Comparison of ENCODE assay signal across 1 cellular context in the genomic region with DNA sequence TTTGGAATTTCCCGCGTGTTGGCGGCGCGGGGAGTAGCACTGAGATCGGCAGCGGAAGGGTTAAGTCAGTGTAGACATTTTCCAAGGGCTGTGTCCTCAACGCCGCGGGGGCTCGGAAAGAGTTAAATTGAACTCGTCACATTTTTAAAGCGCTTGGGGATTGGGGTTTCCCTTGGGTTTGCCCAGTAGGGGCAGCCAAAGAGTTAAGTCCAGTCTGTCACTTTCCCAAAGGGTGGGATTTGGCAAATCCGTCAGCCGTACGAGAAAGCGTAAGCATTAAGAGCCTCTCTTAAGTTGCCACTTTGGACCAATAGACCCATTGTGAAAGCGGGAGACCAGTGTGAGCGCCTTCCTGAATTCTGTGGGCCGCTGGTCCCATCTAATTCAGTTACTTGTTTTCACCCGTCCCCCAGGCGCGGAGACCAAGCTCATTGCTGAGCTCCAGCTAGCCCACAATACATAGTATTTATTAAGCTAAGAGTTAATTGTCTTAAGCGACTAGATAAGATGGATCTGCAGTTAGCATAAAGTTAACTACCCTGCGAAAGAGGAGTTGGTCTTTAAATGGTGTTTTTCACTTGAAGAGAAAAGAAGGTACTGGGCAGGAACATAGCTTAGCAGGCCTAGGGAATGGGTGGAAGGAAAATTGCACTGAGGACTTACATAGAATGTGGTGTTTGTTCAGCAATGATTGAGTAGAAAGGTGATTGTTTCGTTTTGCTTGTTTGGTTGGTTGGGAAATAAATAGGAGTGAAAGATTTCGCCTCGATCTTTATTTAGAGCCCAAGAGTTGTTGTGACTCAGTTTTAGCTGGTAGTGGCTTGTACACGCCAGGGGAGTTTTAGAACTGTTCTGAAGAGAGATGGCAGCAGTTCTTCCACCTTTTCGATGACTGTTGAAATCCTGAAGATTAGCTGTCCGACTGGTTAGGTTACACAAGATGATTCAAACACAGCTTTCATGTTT.
TF ChIP-seq lines count a peak whose summit lies in the region.

No MANE protein-coding gene starts in this region.

TF ChIP-seq in HepG2, 621 proteins besides CTCF, POLR2A, EP300 and RAD21 (continues in another document):
- TF ChIP-seq ZC3H4 (CRISPR knock-in tag; IDR thresholded peaks at IDR 0.05; ENCODE audit: borderline replicate concordance) (no peak), MIER3 (CRISPR knock-in tag; IDR thresholded peaks at IDR 0.05; ENCODE audit: borderline replicate concordance) (0 out of 2 replicates have a peak, but pooled peaks have one; percentile 0), PHF8 (CRISPR knock-in tag; IDR thresholded peaks at IDR 0.05) (no peak), ZNF460 (CRISPR knock-in tag; IDR thresholded peaks at IDR 0.05; ENCODE audit: borderline replicate concordance) (0 out of 2 replicates have a peak, but pooled peaks have one; percentile 12), ZNF20 (CRISPR knock-in tag; IDR thresholded peaks at IDR 0.05) (no peak), ZNF382 (CRISPR knock-in tag; IDR thresholded peaks at IDR 0.05; ENCODE audit: borderline replicate concordance) (no peak), ZNF33A (CRISPR knock-in tag; IDR thresholded peaks at IDR 0.05; ENCODE audit: borderline replicate concordance) (0 out of 2 replicates have a peak, but pooled peaks have one; percentile 64), KLF15 (CRISPR knock-in tag; IDR thresholded peaks at IDR 0.05; ENCODE audit: borderline replicate concordance) (no peak), ZMYM2 (CRISPR knock-in tag; IDR thresholded peaks at IDR 0.05) (no peak), TMF1 (CRISPR knock-in tag; IDR thresholded peaks at IDR 0.05; ENCODE audit: low read depth) (no peak), KDM5B (CRISPR knock-in tag; IDR thresholded peaks at IDR 0.05; ENCODE audit: borderline replicate concordance) (peak; percentile 29; the same call in 1 of the 2 replicates), ZNF260 (CRISPR knock-in tag; IDR thresholded peaks at IDR 0.05; ENCODE audit: borderline replicate concordance, low read depth) (no peak), ASH2L (IDR thresholded peaks at IDR 0.05; ENCODE audit: insufficient read length, low read depth, low read length) (peak; percentile 49), ZNF569 (CRISPR knock-in tag; IDR thresholded peaks at IDR 0.05; ENCODE audit: borderline replicate concordance) (no peak), ZBTB38 (CRISPR knock-in tag; IDR thresholded peaks at IDR 0.05) (no peak), ZNF816 (CRISPR knock-in tag; IDR thresholded peaks at IDR 0.05; ENCODE audit: borderline replicate concordance) (peak; percentile 62; the same call in 1 of the 2 replicates), SIX4 (CRISPR knock-in tag; IDR thresholded peaks at IDR 0.05) (no peak), CENPT (CRISPR knock-in tag; IDR thresholded peaks at IDR 0.05; ENCODE audit: low read depth) (peak; percentile 19; the same call in 1 of the 2 replicates), SRY (CRISPR knock-in tag; IDR thresholded peaks at IDR 0.05) (no peak), CHD2 (IDR thresholded peaks at IDR 0.05; ENCODE audit: low read depth, low read length) (no peak), PHF21A (CRISPR knock-in tag; IDR thresholded peaks at IDR 0.05) (no peak), ZNF562 (CRISPR knock-in tag; IDR thresholded peaks at IDR 0.05; ENCODE audit: borderline replicate concordance) (no peak), RCOR2 (CRISPR knock-in tag; IDR thresholded peaks at IDR 0.05) (no peak), KAT8 (CRISPR knock-in tag; IDR thresholded peaks at IDR 0.05) (no peak; the same call in 1 of the 2 replicates), ZNF251 (CRISPR knock-in tag; IDR thresholded peaks at IDR 0.05) (no peak), ZNF350 (CRISPR knock-in tag; IDR thresholded peaks at IDR 0.05; ENCODE audit: borderline replicate concordance, low read depth) (no peak), IKZF4 (CRISPR knock-in tag; IDR thresholded peaks at IDR 0.05; ENCODE audit: borderline replicate concordance, low read depth, not compliant biosample characterization) (no peak), FOXM1 (CRISPR knock-in tag; IDR thresholded peaks at IDR 0.05) (no peak), JARID2 (CRISPR knock-in tag; IDR thresholded peaks at IDR 0.05; ENCODE audit: insufficient replicate concordance) (no peak), ZFP82 (CRISPR knock-in tag; IDR thresholded peaks at IDR 0.05; ENCODE audit: borderline replicate concordance) (peak; percentile 76), MAFG (CRISPR knock-in tag; IDR thresholded peaks at IDR 0.05) (no peak), FLYWCH1 (CRISPR knock-in tag; IDR thresholded peaks at IDR 0.05) (no peak), ZNF652 (CRISPR knock-in tag; IDR thresholded peaks at IDR 0.05; ENCODE audit: borderline replicate concordance, low read depth) (peak; percentile 96), ZSCAN22 (CRISPR knock-in tag; IDR thresholded peaks at IDR 0.05) (no peak), CCDC6 (CRISPR knock-in tag; IDR thresholded peaks at IDR 0.05) (no peak), ZNF264 (CRISPR knock-in tag; IDR thresholded peaks at IDR 0.05) (0 out of 2 replicates have a peak, but pooled peaks have one; percentile 20), HNRNPUL1 (IDR thresholded peaks at IDR 0.05; ENCODE audit: low read depth, low read length) (no peak), EEA1 (CRISPR knock-in tag; IDR thresholded peaks at IDR 0.05; ENCODE audit: borderline replicate concordance) (0 out of 2 replicates have a peak, but pooled peaks have one; percentile 1), ZBTB20 (CRISPR knock-in tag; IDR thresholded peaks at IDR 0.05; ENCODE audit: borderline replicate concordance, low read depth) (no peak), MEF2D (CRISPR knock-in tag; IDR thresholded peaks at IDR 0.05) (no peak)
- TF ChIP-seq, protein P1, sequence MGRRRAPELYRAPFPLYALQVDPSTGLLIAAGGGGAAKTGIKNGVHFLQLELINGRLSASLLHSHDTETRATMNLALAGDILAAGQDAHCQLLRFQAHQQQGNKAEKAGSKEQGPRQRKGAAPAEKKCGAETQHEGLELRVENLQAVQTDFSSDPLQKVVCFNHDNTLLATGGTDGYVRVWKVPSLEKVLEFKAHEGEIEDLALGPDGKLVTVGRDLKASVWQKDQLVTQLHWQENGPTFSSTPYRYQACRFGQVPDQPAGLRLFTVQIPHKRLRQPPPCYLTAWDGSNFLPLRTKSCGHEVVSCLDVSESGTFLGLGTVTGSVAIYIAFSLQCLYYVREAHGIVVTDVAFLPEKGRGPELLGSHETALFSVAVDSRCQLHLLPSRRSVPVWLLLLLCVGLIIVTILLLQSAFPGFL (CRISPR knock-in tag; IDR thresholded peaks at IDR 0.05) = no peak
- TF ChIP-seq, protein P2, sequence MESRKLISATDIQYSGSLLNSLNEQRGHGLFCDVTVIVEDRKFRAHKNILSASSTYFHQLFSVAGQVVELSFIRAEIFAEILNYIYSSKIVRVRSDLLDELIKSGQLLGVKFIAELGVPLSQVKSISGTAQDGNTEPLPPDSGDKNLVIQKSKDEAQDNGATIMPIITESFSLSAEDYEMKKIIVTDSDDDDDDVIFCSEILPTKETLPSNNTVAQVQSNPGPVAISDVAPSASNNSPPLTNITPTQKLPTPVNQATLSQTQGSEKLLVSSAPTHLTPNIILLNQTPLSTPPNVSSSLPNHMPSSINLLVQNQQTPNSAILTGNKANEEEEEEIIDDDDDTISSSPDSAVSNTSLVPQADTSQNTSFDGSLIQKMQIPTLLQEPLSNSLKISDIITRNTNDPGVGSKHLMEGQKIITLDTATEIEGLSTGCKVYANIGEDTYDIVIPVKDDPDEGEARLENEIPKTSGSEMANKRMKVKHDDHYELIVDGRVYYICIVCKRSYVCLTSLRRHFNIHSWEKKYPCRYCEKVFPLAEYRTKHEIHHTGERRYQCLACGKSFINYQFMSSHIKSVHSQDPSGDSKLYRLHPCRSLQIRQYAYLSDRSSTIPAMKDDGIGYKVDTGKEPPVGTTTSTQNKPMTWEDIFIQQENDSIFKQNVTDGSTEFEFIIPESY (CRISPR knock-in tag; IDR thresholded peaks at IDR 0.05) = no peak
- TF ChIP-seq, protein P3, sequence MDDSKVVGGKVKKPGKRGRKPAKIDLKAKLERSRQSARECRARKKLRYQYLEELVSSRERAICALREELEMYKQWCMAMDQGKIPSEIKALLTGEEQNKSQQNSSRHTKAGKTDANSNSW (CRISPR knock-in tag; IDR thresholded peaks at IDR 0.05; ENCODE audit: borderline replicate concordance) = no peak
- TF ChIP-seq, protein P4, sequence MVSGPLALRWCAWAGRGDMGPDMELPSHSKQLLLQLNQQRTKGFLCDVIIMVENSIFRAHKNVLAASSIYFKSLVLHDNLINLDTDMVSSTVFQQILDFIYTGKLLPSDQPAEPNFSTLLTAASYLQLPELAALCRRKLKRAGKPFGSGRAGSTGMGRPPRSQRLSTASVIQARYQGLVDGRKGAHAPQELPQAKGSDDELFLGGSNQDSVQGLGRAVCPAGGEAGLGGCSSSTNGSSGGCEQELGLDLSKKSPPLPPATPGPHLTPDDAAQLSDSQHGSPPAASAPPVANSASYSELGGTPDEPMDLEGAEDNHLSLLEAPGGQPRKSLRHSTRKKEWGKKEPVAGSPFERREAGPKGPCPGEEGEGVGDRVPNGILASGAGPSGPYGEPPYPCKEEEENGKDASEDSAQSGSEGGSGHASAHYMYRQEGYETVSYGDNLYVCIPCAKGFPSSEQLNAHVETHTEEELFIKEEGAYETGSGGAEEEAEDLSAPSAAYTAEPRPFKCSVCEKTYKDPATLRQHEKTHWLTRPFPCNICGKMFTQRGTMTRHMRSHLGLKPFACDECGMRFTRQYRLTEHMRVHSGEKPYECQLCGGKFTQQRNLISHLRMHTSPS (CRISPR knock-in tag; IDR thresholded peaks at IDR 0.05; ENCODE audit: low read depth) = no peak
- TF ChIP-seq, protein P5, sequence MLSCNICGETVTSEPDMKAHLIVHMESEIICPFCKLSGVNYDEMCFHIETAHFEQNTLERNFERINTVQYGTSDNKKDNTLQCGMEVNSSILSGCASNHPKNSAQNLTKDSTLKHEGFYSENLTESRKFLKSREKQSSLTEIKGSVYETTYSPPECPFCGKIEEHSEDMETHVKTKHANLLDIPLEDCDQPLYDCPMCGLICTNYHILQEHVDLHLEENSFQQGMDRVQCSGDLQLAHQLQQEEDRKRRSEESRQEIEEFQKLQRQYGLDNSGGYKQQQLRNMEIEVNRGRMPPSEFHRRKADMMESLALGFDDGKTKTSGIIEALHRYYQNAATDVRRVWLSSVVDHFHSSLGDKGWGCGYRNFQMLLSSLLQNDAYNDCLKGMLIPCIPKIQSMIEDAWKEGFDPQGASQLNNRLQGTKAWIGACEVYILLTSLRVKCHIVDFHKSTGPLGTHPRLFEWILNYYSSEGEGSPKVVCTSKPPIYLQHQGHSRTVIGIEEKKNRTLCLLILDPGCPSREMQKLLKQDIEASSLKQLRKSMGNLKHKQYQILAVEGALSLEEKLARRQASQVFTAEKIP (CRISPR knock-in tag; IDR thresholded peaks at IDR 0.05; ENCODE audit: borderline replicate concordance) = no peak
- TF ChIP-seq, protein P6, sequence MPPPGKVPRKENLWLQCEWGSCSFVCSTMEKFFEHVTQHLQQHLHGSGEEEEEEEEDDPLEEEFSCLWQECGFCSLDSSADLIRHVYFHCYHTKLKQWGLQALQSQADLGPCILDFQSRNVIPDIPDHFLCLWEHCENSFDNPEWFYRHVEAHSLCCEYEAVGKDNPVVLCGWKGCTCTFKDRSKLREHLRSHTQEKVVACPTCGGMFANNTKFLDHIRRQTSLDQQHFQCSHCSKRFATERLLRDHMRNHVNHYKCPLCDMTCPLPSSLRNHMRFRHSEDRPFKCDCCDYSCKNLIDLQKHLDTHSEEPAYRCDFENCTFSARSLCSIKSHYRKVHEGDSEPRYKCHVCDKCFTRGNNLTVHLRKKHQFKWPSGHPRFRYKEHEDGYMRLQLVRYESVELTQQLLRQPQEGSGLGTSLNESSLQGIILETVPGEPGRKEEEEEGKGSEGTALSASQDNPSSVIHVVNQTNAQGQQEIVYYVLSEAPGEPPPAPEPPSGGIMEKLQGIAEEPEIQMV (CRISPR knock-in tag; IDR thresholded peaks at IDR 0.05; ENCODE audit: low read depth) = no peak
- TF ChIP-seq, protein P7, sequence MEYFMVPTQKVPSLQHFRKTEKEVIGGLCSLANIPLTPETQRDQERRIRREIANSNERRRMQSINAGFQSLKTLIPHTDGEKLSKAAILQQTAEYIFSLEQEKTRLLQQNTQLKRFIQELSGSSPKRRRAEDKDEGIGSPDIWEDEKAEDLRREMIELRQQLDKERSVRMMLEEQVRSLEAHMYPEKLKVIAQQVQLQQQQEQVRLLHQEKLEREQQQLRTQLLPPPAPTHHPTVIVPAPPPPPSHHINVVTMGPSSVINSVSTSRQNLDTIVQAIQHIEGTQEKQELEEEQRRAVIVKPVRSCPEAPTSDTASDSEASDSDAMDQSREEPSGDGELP (IDR thresholded peaks at IDR 0.05; ENCODE audit: borderline replicate concordance, low read depth) = no peak
- TF ChIP-seq, protein P8, sequence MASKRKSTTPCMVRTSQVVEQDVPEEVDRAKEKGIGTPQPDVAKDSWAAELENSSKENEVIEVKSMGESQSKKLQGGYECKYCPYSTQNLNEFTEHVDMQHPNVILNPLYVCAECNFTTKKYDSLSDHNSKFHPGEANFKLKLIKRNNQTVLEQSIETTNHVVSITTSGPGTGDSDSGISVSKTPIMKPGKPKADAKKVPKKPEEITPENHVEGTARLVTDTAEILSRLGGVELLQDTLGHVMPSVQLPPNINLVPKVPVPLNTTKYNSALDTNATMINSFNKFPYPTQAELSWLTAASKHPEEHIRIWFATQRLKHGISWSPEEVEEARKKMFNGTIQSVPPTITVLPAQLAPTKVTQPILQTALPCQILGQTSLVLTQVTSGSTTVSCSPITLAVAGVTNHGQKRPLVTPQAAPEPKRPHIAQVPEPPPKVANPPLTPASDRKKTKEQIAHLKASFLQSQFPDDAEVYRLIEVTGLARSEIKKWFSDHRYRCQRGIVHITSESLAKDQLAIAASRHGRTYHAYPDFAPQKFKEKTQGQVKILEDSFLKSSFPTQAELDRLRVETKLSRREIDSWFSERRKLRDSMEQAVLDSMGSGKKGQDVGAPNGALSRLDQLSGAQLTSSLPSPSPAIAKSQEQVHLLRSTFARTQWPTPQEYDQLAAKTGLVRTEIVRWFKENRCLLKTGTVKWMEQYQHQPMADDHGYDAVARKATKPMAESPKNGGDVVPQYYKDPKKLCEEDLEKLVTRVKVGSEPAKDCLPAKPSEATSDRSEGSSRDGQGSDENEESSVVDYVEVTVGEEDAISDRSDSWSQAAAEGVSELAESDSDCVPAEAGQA (IDR thresholded peaks at IDR 0.05; ENCODE audit: low read depth) = no peak
- TF ChIP-seq, protein P8 (CRISPR knock-in tag; IDR thresholded peaks at IDR 0.05; ENCODE audit: borderline replicate concordance) = no peak
